ENCODE assay signal across 10 cellular contexts in genomic region chr9:136052991-136053756, GRCh38. TPM values are rescaled to one million over a fixed set of nuclear protein-coding genes. Genes with fewer than 3 reads are reported as not detected.
A peak's percentile ranks its signal among the peaks of the same experiment; 100 is the strongest.
DNase-seq lines count a peak whose midpoint lies in the region; TF ChIP-seq lines count a peak whose summit lies in the region.
"Had no signal": no experiment of that assay in that cellular context is flagged by ENCODE, and none has a peak within 500 bp of the region (broad histone marks: within the 10 kb centered on the region; RNA-seq: fewer than 3 reads in every experiment).

No MANE protein-coding gene starts in this region.

- peak overlapping the region; percentile 59 to 93 (median 69) for H3K27ac Mint-ChIP-seq in nephron
- no peak overlapping the region for H3K27ac Mint-ChIP-seq in CD4-positive, alpha-beta memory T cell

- H3K4me3 ChIP-seq in AG04449 (ENCODE audit: low read depth, low read length) (peak overlapping the region; percentile 46), epithelial cell of esophagus (ENCODE audit: low read length) (no peak overlapping the region)
- H3K4me3 ChIP-seq in CD4-positive, alpha-beta memory T cell (ENCODE audit: low read length in 2 of 2), result no peak overlapping the region

- H3K27ac ChIP-seq in CD4-positive, alpha-beta memory T cell (ENCODE audit: low read depth, low read length), result no peak overlapping the region

- H3K27me3 ChIP-seq in CD4-positive, alpha-beta memory T cell (ENCODE audit: insufficient read depth, low read length), result no peaks in the 10 kb centered on the region

- H3K4me1 ChIP-seq in CD4-positive, alpha-beta memory T cell (ENCODE audit: insufficient read depth, low read length), result peaks cover 27% of the 10 kb centered on the region

- H3K27me3 Mint-ChIP-seq in nephron (ENCODE audit: low read depth), result peaks cover 6% of the 10 kb centered on the region
- peaks cover 2 to 4% of the 10 kb centered on the region in 2 donors for H3K27me3 Mint-ChIP-seq in CD4-positive, alpha-beta memory T cell

- intact Hi-C loops in CD4-positive, alpha-beta memory T cell (cut with micrococcal nuclease), result no loop called here

- DNase-seq in AG04449 (ENCODE audit: low read depth, low spot score), result no peak
- DNase-seq in NCI-H2029 treated with DMSO at 0.1 percent for 48 hours (lab: John Stamatoyannopoulos, UW), result peak; percentile 15
- DNase-seq in epithelial cell of esophagus (ENCODE audit: low read depth), result peak; percentile 20
- no peak for DNase-seq in CD4-positive, alpha-beta memory T cell
- DNase-seq in stimulated activated naive CD4-positive, alpha-beta T cell (lab: John Stamatoyannopoulos, UW), result no peak
- no peak for DNase-seq in activated T-cell treated with anti-CD3 and anti-CD28 coated beads, Interleukin-2, amount 50 U/mL, for 48 hours
- DNase-seq in mucosa of gallbladder (ENCODE audit: low spot score), result no peak
- DNase-seq: activated CD4-positive, alpha-beta T cell treated with anti-CD3 and anti-CD28 coated beads for 1 hour; GF-D8 had no signal

- POLR2A ChIA-PET in AG04449 (lab: Yijun Ruan, JAX), result interaction anchor here (1.7 kb wide), 1 partner anchor 41 kb away, joined by 8 read pairs; no protein-coding TSS in a partner anchor
- POLR2A ChIA-PET in CD4-positive, alpha-beta memory T cell (lab: Charles Lee; ENCODE audit: partially characterized antibody), result no interaction called here

- peak overlapping the region in 2 of 3 experiments; percentile 25 to 79 for H3K4me3 Mint-ChIP-seq in nephron
- H3K4me3 Mint-ChIP-seq in CD4-positive, alpha-beta memory T cell, result peak overlapping the region in 2 of 8 donors; percentile 12 to 20

- peaks cover 28% of the 10 kb centered on the region for H3K4me1 Mint-ChIP-seq in nephron
- peaks cover 11 to 29% (median 17%) of the 10 kb centered on the region in 4 donors for H3K4me1 Mint-ChIP-seq in CD4-positive, alpha-beta memory T cell

- H3K36me3 Mint-ChIP-seq in nephron (ENCODE audit: low read depth), result no peaks in the 10 kb centered on the region
- H3K36me3 Mint-ChIP-seq in CD4-positive, alpha-beta memory T cell, result peaks cover 0 to 8% of the 10 kb centered on the region in 2 donors

- no peaks in the 10 kb centered on the region for H3K9me3 Mint-ChIP-seq in nephron
- H3K9me3 Mint-ChIP-seq in CD4-positive, alpha-beta memory T cell, result no peaks in the 10 kb centered on the region

- H3K36me3 ChIP-seq in CD4-positive, alpha-beta memory T cell (ENCODE audit: insufficient read depth, low read length), result no peaks in the 10 kb centered on the region

- TF ChIP-seq CTCF in AG04449 (IDR thresholded peaks at IDR 0.05; ENCODE audit: insufficient read depth, low read length, missing control alignments), result no peak
- no peak for TF ChIP-seq CTCF in epithelial cell of esophagus (IDR thresholded peaks at IDR 0.05; ENCODE audit: insufficient read depth, low read depth, low read length, missing control alignments)
- no peak for TF ChIP-seq CTCF in nephron (IDR thresholded peaks at IDR 0.05; ENCODE audit: unreplicated experiment in 3 of 3)

- H3K9me3 ChIP-seq in CD4-positive, alpha-beta memory T cell (ENCODE audit: control insufficient read depth in 1 of 2, low read length in 2 of 2), result no peaks in the 10 kb centered on the region

- CTCF ChIA-PET in AG04449 (lab: Yijun Ruan, JAX), result interaction anchor here (0.7 to 2.0 kb wide), 5 partner anchors 21 to 69 kb away, joined by 3 to 5 read pairs (median 4); no protein-coding TSS in a partner anchor
- CTCF ChIA-PET in CD4-positive, alpha-beta memory T cell (lab: Charles Lee; ENCODE audit: partially characterized antibody), result interaction anchor here (0.8 to 0.9 kb wide), 2 partner anchors 68 to 69 kb away, joined by 3 read pairs; no protein-coding TSS in a partner anchor

RNA-seq across cellular contexts. Expression of gene NACC2, which starts 41.9 kb away (rescaled TPM):
- total RNA-seq in CD4-positive, alpha-beta memory T cell, result 10 to 100 TPM; 11.5 to 12.2 TPM
- polyA plus RNA-seq in CD4-positive, alpha-beta memory T cell, result 1 to 10 TPM in 1 of 2 donors, under 1 TPM in 1; 0.58 to 2.6 TPM
- 59.6 TPM for total RNA-seq in mucosa of gallbladder

Comparison
In these comparisons a context has a peak if more than half of its experiments do, and no peak if none do; other contexts are left out.
1. DNase-seq: peak in NCI-H2029 treated with DMSO at 0.1 percent for 48 hours (single experiment) and epithelial cell of esophagus (single experiment); none in AG04449 (single experiment), CD4-positive, alpha-beta memory T cell (0 of 5), stimulated activated naive CD4-positive, alpha-beta T cell (0 of 6), activated T-cell treated with anti-CD3 and anti-CD28 coated beads, Interleukin-2, amount 50 U/mL, for 48 hours (0 of 2) and mucosa of gallbladder (single experiment).
2. H3K27ac Mint-ChIP-seq: peak in nephron (3 of 3); none in CD4-positive, alpha-beta memory T cell (0 of 7).